In genomic region chr2:39120771-39121522, GRCh38 we compare ENCODE assay signal across 8 cellular contexts. TPM values are rescaled to one million over a fixed set of nuclear protein-coding genes. Genes with fewer than 3 reads are reported as not detected.
DNase-seq lines count a peak whose midpoint lies in the region; ATAC-seq, FAIRE-seq and TF ChIP-seq lines count a peak whose summit lies in the region.

TSS of gene SOS1 (minus strand) at chr2:39121051. CDS start at chr2:39120422, 629 bp downstream.

- no peaks in the 10 kb centered on the region for H3K9me3 ChIP-seq in right atrium auricular region

- peak; percentile 73 for DNase-seq in GM18507 (ENCODE audit: extremely low spot score, insufficient read length, low read depth)
- peak; percentile 91 to 93 for DNase-seq in NCI-H1930 (lab: John Stamatoyannopoulos, UW)
- peak in 57 of 58 donors; percentile 56 to 95 (median 88) for DNase-seq in anterior cingulate cortex (lab: John Stamatoyannopoulos, UW)
- peak; percentile 93 for DNase-seq in right atrium auricular region (ENCODE audit: low spot score)
- DNase-seq in pulmonary artery endothelial cell (ENCODE audit: low read depth, low spot score), result peak; percentile 78
- peak; percentile 94 for DNase-seq in urothelium cell line (ENCODE audit: low spot score)

- TF ChIP-seq CTCF in right atrium auricular region (IDR thresholded peaks at IDR 0.05), result peak in 1 of 2 donors; percentile 11

- H3K4me1 ChIP-seq in right atrium auricular region, result peaks cover 0 to 45% of the 10 kb centered on the region in 2 donors

- FAIRE-seq in GM18507 (lab: Jason Lieb, UNC) (peak; percentile 73), urothelium cell line (lab: Jason Lieb, UNC) (no peak)

- H3K27me3 ChIP-seq in right atrium auricular region, result no peaks in the 10 kb centered on the region

- peak within 1 kb of the TSS; percentile 94 to 96 for H3K27ac ChIP-seq in right atrium auricular region

- intact Hi-C loops in T-helper 2 cell treated with Interferon-gamma antibody and Interleukin-4, amounts not matched to agents 100 ng/mL and 5 ng/mL, for 36 hours (cut with micrococcal nuclease), result loop anchor here (1.0 to 5.0 kb wide), 3 partner anchors 96 to 744 kb away; partner anchors contain the start of gene ATL2

- ATAC-seq in HG02973 (IDR thresholded peaks at IDR 0.05; ENCODE audit: unreplicated experiment), result peak; percentile 42

- H3K36me3 ChIP-seq in right atrium auricular region, result no peaks in the 10 kb centered on the region

- H3K4me3 ChIP-seq in right atrium auricular region, result peak within 1 kb of the TSS; percentile 86 to 87

RNA-seq across cellular contexts. Expression of gene SOS1, which starts in this region (rescaled TPM):
- total RNA-seq in T-helper 2 cell treated with Interferon-gamma antibody and Interleukin-4, amounts not matched to agents 100 ng/mL and 5 ng/mL, for 36 hours, result 252 and 273 TPM in 2 replicates
- 10 to 100 TPM; 15.3 to 21.3 TPM for total RNA-seq in right atrium auricular region
- 13.3 and 18.6 TPM in 2 replicates for total RNA-seq in pulmonary artery endothelial cell

Comparison
In these comparisons a context has a peak if more than half of its experiments do, and no peak if none do; other contexts are left out.
1. Peak in every context shown above with its lines: DNase-seq, ATAC-seq, H3K4me3 ChIP-seq and H3K27ac ChIP-seq.
2. RNA of gene SOS1 (total RNA-seq): 252 to 273 TPM in T-helper 2 cell treated with Interferon-gamma antibody and Interleukin-4, amounts not matched to agents 100 ng/mL and 5 ng/mL, for 36 hours; 15.3 to 21.3 TPM in right atrium auricular region and 13.3 to 18.6 TPM in pulmonary artery endothelial cell; every median in the first group is over 10 times any median in the second.